Comparison of ENCODE assay signal across 8 cellular contexts in the genomic region with DNA sequence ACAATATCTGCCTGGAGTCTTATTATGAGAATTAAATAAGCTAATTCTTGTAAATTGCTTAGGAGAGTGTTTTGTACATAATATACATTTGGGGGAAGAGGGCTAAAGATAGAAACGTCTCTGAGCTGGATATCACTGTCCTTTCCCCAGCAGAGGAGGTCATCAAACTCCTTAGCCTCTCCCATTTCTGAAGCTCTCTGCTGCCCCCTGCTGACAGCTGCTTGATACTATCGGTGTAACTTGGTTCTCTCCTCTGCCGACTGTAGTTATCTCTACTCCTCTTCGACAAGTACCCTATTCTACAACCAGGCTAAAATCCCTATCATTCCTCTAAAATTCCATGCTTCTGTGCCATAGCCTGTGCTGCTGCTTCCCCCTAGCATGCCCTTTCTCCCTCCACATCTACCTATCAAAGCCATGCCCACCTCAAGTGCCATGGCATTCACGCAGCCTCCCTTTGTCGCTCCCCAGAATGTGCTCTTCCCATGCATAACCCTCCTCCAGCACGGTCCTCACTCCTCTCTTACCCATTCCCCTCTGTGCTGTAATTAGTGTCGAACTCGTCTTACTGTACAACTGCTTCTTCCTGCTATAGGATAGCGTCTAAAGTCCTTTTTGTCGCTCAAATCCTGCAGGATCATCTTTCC.
DNase-seq lines count a peak whose midpoint lies in the region; ATAC-seq and TF ChIP-seq lines count a peak whose summit lies in the region.

No MANE protein-coding gene starts in this region.

- no peaks in the 10 kb centered on the region for H3K4me1 ChIP-seq in BE2C

- peak; percentile 92 for DNase-seq in BE2C
- peak; percentile 82 for DNase-seq in NCI-H2227 treated with DMSO at 0.1 percent for 48 hours (lab: John Stamatoyannopoulos, UW)
- DNase-seq in cerebellum (ENCODE audit: low spot score) = peak; percentile 43
- DNase-seq in left lobe of liver (ENCODE audit: low spot score) = peak; percentile 82
- DNase-seq in stimulated activated CD4-positive, alpha-beta T cell treated with anti-CD3 and anti-CD28 coated beads, TNF-alpha, amount 100 ng/mL, for 1 hour (ENCODE audit: low read depth in 3 of 3, low spot score in 1 of 3) = peak; percentile 34 to 80 (median 49)

- no peak overlapping the region for H3K4me3 ChIP-seq in BE2C (ENCODE audit: low read depth, low read length)

- ATAC-seq in GM19035 (IDR thresholded peaks at IDR 0.05; ENCODE audit: unreplicated experiment) (peak; percentile 93), HG03175 (IDR thresholded peaks at IDR 0.05; ENCODE audit: unreplicated experiment) (peak; percentile 89), left lobe of liver (peak; percentile 99)
- peak; percentile 70 to 81 for ATAC-seq in activated CD4-positive, CD25-positive, alpha-beta regulatory T cell treated with anti-CD3 and anti-CD28 coated beads, Interleukin-2, amount 50 U/mL, for 24 hours

- peak; percentile 96 for TF ChIP-seq CTCF in BE2C (IDR thresholded peaks at IDR 0.05; ENCODE audit: low read depth, low read length)

- H3K36me3 ChIP-seq in BE2C = no peaks in the 10 kb centered on the region

- no peaks in the 10 kb centered on the region for H3K27me3 ChIP-seq in BE2C

- H3K9me3 ChIP-seq in BE2C = no peaks in the 10 kb centered on the region; the same call in 1 of the 2 replicates
